Comparison of ENCODE assay signal across 6 cellular contexts in genomic region chr1:1318131-1318652, GRCh38. TPM values are rescaled to one million over a fixed set of nuclear protein-coding genes. Genes with fewer than 3 reads are reported as not detected.
DNase-seq lines count a peak whose midpoint lies in the region; TF ChIP-seq lines count a peak whose summit lies in the region.

No MANE protein-coding gene starts in this region.

- peak; percentile 83 for DNase-seq in BJ (ENCODE audit: low read depth)
- peak; percentile 86 for DNase-seq in PC-9
- DNase-seq in hepatocyte (ENCODE audit: low spot score) = peak; percentile 79
- no peak for DNase-seq in stimulated activated CD4-positive, alpha-beta T cell treated with anti-CD3 and anti-CD28 coated beads, Interleukin-1b, Interleukin-23, amount 100 ng/mL, for 48 hours
- DNase-seq in activated CD8-positive, alpha-beta memory T cell treated with anti-CD3 and anti-CD28 coated beads, Interleukin-2, amount 50 U/mL, for 4 hours = no peak
- no peak for DNase-seq in cerebellar nuclear complex (lab: John Stamatoyannopoulos, UW)

- H3K79me2 ChIP-seq in PC-9 (ENCODE audit: low read depth) (peaks cover 65% of the 10 kb centered on the region), hepatocyte (peaks cover 69% of the 10 kb centered on the region)

- H3K9me2 ChIP-seq in PC-9 (ENCODE audit: insufficient read depth) (no peaks in the 10 kb centered on the region), hepatocyte (replicated peaks; ENCODE audit: insufficient read depth) (no peaks in the 10 kb centered on the region)

- no peak for TF ChIP-seq CTCF in BJ (IDR thresholded peaks at IDR 0.05; ENCODE audit: insufficient read depth, low read depth, low read length)
- no peak for TF ChIP-seq CTCF in PC-9 (conservative IDR thresholded peaks at IDR 0.05)
- no peak for TF ChIP-seq CTCF in hepatocyte (IDR thresholded peaks at IDR 0.05; ENCODE audit: poor library complexity)

- H3F3A ChIP-seq in PC-9 (ENCODE audit: insufficient read depth, low read depth) = peaks cover 39% of the 10 kb centered on the region

- CTCF ChIA-PET in BJ (lab: Yijun Ruan, JAX) (interaction anchor here (1.1 to 1.3 kb wide), 2 partner anchors 53 to 54 kb away, joined by 3 to 4 read pairs; no protein-coding TSS in a partner anchor), PC-9 (lab: Charles Lee) (interaction anchor here (0.6 kb wide), 1 partner anchor 185 kb away, joined by 7 read pairs; no protein-coding TSS in a partner anchor)

- H4K20me1 ChIP-seq in PC-9 (ENCODE audit: insufficient read depth) (peaks cover 63% of the 10 kb centered on the region), hepatocyte (ENCODE audit: insufficient read depth, poor library complexity, severe bottlenecking) (peaks cover 15% of the 10 kb centered on the region)

- 71% methylated on average over 9 of the region's 9 CpGs for WGBS in hepatocyte (ENCODE audit: low lambda C conversion rate, missing lambda C conversion rate)

- H3K4me2 ChIP-seq in PC-9 = peak overlapping the region; percentile 64
- no peak overlapping the region for H3K4me2 ChIP-seq in hepatocyte

- BruUV-seq in PC-9 (replicated peaks; lab: Mats Ljungman, UMichigan) = no TSS peak

- H3K4me1 ChIP-seq in PC-9 (replicated peaks; ENCODE audit: insufficient read depth) (peaks cover 19% of the 10 kb centered on the region), hepatocyte (ENCODE audit: insufficient read depth) (peaks cover 11% of the 10 kb centered on the region)

- H2AFZ ChIP-seq in PC-9 (no peak overlapping the region), hepatocyte (no peak overlapping the region)

- H3K4me3 ChIP-seq in BJ (ENCODE audit: low read depth, low read length) (no peak overlapping the region), PC-9 (no peak overlapping the region), hepatocyte (no peak overlapping the region)

- H3K27me3 ChIP-seq in BJ (ENCODE audit: control insufficient read depth, insufficient read depth, low read length) (no peaks in the 10 kb centered on the region), PC-9 (ENCODE audit: insufficient read depth, low read depth) (no peaks in the 10 kb centered on the region), hepatocyte (no peaks in the 10 kb centered on the region)

- H3K36me3 ChIP-seq in BJ (ENCODE audit: control insufficient read depth, insufficient read depth, low read length) (peaks cover 34% of the 10 kb centered on the region), PC-9 (ENCODE audit: low read depth) (0 out of 2 replicates have a peak, but pooled peaks cover 5% of the 10 kb centered on the region), hepatocyte (replicated peaks; ENCODE audit: insufficient read depth, low read depth) (no peaks in the 10 kb centered on the region)

- H3K27ac ChIP-seq in PC-9 (0 out of 2 replicates have a peak overlapping the region, but pooled peaks have one; percentile 23), hepatocyte (peak overlapping the region; percentile 64)

- H3K9me3 ChIP-seq in PC-9 (ENCODE audit: insufficient read depth, low read depth) (no peaks in the 10 kb centered on the region), hepatocyte (ENCODE audit: low read depth) (no peaks in the 10 kb centered on the region)

- intact Hi-C loops in PC-9 (cut with micrococcal nuclease; ENCODE audit: unreplicated experiment) = no loop called here

- POLR2A ChIA-PET in BJ (lab: Charles Lee) = interaction anchor here (0.5 to 0.7 kb wide), 3 partner anchors 57 to 334 kb away, joined by 3 to 15 read pairs (median 6); partner anchors contain the start of gene AURKAIP1
- POLR2A ChIA-PET in PC-9 (lab: Charles Lee; ENCODE audit: unreplicated experiment) = no interaction called here

RNA-seq across cellular contexts. Expression of gene INTS11, which starts 6.3 kb away (rescaled TPM):
- polyA plus RNA-seq in BJ (2011; rRNA removed) (52.0 and 95.8 TPM in 2 replicates), hepatocyte (73.7 and 80.4 TPM in 2 replicates)
- 65.8 and 103 TPM in 2 replicates for polyA minus RNA-seq in BJ (2011; rRNA and poly(A)+ RNA removed)
- total RNA-seq in PC-9 (2021) (130 and 150 TPM in 2 replicates), hepatocyte (72.1 and 80.6 TPM in 2 replicates)

RNA-seq across cellular contexts. Expression of gene CPTP, which starts 6.4 kb away (rescaled TPM):
- polyA plus RNA-seq in BJ (2011; rRNA removed) (11.1 and 14.2 TPM in 2 replicates), hepatocyte (43.2 and 45.6 TPM in 2 replicates)
- 5.4 and 7.7 TPM in 2 replicates for polyA minus RNA-seq in BJ (2011; rRNA and poly(A)+ RNA removed)
- total RNA-seq in PC-9 (2021) (33.7 and 37.0 TPM in 2 replicates), hepatocyte (12.8 and 22.9 TPM in 2 replicates)

RNA-seq across cellular contexts. Expression of gene PUSL1, which starts 9.8 kb away (rescaled TPM):
- polyA plus RNA-seq in BJ (2011; rRNA removed) (11.9 and 18.2 TPM in 2 replicates), hepatocyte (27.4 and 37.2 TPM in 2 replicates)
- polyA minus RNA-seq in BJ (2011; rRNA and poly(A)+ RNA removed) = 3.8 and 4.9 TPM in 2 replicates
- total RNA-seq in PC-9 (2021) (18.0 and 18.9 TPM in 2 replicates), hepatocyte (27.7 and 36.2 TPM in 2 replicates)

RNA-seq across cellular contexts. Expression of gene ACAP3, which starts 10.5 kb away (rescaled TPM):
- 19.5 and 33.9 TPM in 2 replicates for polyA plus RNA-seq in BJ (2011; rRNA removed)
- polyA minus RNA-seq in BJ (2011; rRNA and poly(A)+ RNA removed) = 26.2 and 30.9 TPM in 2 replicates
- total RNA-seq in PC-9 (2021) = 53.5 and 54.8 TPM in 2 replicates
- 50.9 and 56.0 TPM in 2 replicates for total RNA-seq in hepatocyte
- polyA plus RNA-seq in hepatocyte = 87.1 and 108 TPM in 2 replicates

RNA-seq across cellular contexts. Expression of gene TAS1R3, which starts 12.9 kb away (rescaled TPM):
- polyA plus RNA-seq in BJ (2011; rRNA removed) (0.06 and 0.11 TPM in 2 replicates), hepatocyte (0.42 and 1.0 TPM in 2 replicates)
- 0.14 TPM in 1 of 2 replicates, not detected in the other for polyA minus RNA-seq in BJ (2011; rRNA and poly(A)+ RNA removed)
- total RNA-seq in PC-9 (2021) (0.57 and 1.2 TPM in 2 replicates), hepatocyte (0.17 TPM in 1 of 2 replicates, not detected in the other)

Comparison
In these comparisons a context has a peak if more than half of its experiments do, and no peak if none do; other contexts are left out.
1. DNase-seq: peak in BJ (single experiment), PC-9 (2 of 2) and hepatocyte (single experiment); none in stimulated activated CD4-positive, alpha-beta T cell treated with anti-CD3 and anti-CD28 coated beads, Interleukin-1b, Interleukin-23, amount 100 ng/mL, for 48 hours (single experiment), activated CD8-positive, alpha-beta memory T cell treated with anti-CD3 and anti-CD28 coated beads, Interleukin-2, amount 50 U/mL, for 4 hours (single experiment) and cerebellar nuclear complex (0 of 2).